In genomic region chr9:136321561-136321960, GRCh38 we compare ENCODE assay signal across 27 cellular contexts. TPM values are rescaled to one million over a fixed set of nuclear protein-coding genes. Genes with fewer than 3 reads are reported as not detected.
DNase-seq lines count a peak whose midpoint lies in the region; ATAC-seq, FAIRE-seq and TF ChIP-seq lines count a peak whose summit lies in the region.
"Had no signal": no experiment of that assay in that cellular context is flagged by ENCODE, and none has a peak within 500 bp of the region (broad histone marks: within the 10 kb centered on the region; RNA-seq: fewer than 3 reads in every experiment).

No MANE protein-coding gene starts in this region.

- no peak overlapping the region for H2BK12ac ChIP-seq in neuronal stem cell (ENCODE audit: low read length)

- H3K4me3 ChIP-seq in left ventricle myocardium inferior (no peak overlapping the region), GM23338 (no peak overlapping the region), K562 (no peak overlapping the region), neuronal stem cell (ENCODE audit: low read length in 2 of 2) (no peak overlapping the region), spleen (no peak overlapping the region)
- H3K4me3 ChIP-seq: A549, GM23248, HAP-1 had no signal

- H3K9ac ChIP-seq in K562 (ENCODE audit: insufficient read depth in 1 of 2, low read depth in 2 of 2, low read length in 2 of 2), result no peak overlapping the region; a peak in 1 of 4 replicates
- H3K9ac ChIP-seq in neuronal stem cell (ENCODE audit: low read depth, low read length, poor library complexity), result no peak overlapping the region
- H3K9ac ChIP-seq: GM23248 had no signal

- peak overlapping the region; percentile 72 for H4K8ac ChIP-seq in neuronal stem cell (ENCODE audit: low read depth, low read length)

- POLR2A ChIA-PET in K562 (lab: Yijun Ruan, JAX), result interaction anchor here (1.4 kb wide), 1 partner anchor 19 kb away, joined by 3 read pairs; no protein-coding TSS in a partner anchor

- intact Hi-C loops in left ventricle myocardium superior (cut with micrococcal nuclease), result no loop called here
- intact Hi-C loops in left ventricle myocardium inferior (cut with micrococcal nuclease), result no loop called here
- intact Hi-C loops in K562 (cut with micrococcal nuclease), result no loop called here
- intact Hi-C loops in spleen (cut with DNase I; ENCODE audit: low total_unique reads), result no loop called here

- TF ChIP-seq POLR2A in K562 (conservative IDR thresholded peaks at IDR 0.05) (no peak), spleen (IDR thresholded peaks at IDR 0.05) (no peak)

- H3K79me2 ChIP-seq in GM23338 (replicated peaks; ENCODE audit: insufficient read depth) (no peaks in the 10 kb centered on the region), K562 (ENCODE audit: control insufficient read depth, insufficient read depth, low read length) (no peaks in the 10 kb centered on the region)

- ATAC-seq in left ventricle myocardium superior, result no peak
- ATAC-seq in GM23338, result no peak
- no peak for ATAC-seq in K562
- ATAC-seq: A549 had no signal

- H4K20me1 ChIP-seq in GM23338 (replicated peaks; ENCODE audit: insufficient read depth) (no peaks in the 10 kb centered on the region), K562 (replicated peaks; ENCODE audit: control insufficient read depth, insufficient read depth, low read length) (no peaks in the 10 kb centered on the region; the same call in none of the 2 replicates)

- TF ChIP-seq EP300 in K562 (IDR thresholded peaks at IDR 0.05; ENCODE audit: low read length), result no peak

- in situ Hi-C loops in K562 (cut with MboI), result no loop called here

- peak; percentile 16 for DNase-seq in left ventricle myocardium superior
- no peak for DNase-seq in left ventricle myocardium inferior
- no peak for DNase-seq in GM23338 (ENCODE audit: low spot score)
- DNase-seq in K562 (ENCODE audit: extremely low read depth in 1 of 4, low spot score in 3 of 4), result no peak
- DNase-seq in neuronal stem cell (ENCODE audit: low spot score), result no peak
- no peak for DNase-seq in NCI-H446 treated with DMSO at 0.1 percent for 48 hours (lab: John Stamatoyannopoulos, UW)
- no peak for DNase-seq in NCI-H1092 treated with DMSO at 0.1 percent for 48 hours (lab: John Stamatoyannopoulos, UW)
- DNase-seq in spleen, result no peak
- DNase-seq: 8988T, ACHN, AML-193, BE2C, C1 segment of cervical spinal cord, Calu3, COR-L47, DMS53, DMS79 treated with DMSO at 0.1 percent for 48 hours, GF-D8, GM23248, HFFc6 had no signal

- WGBS in K562 (ENCODE audit: insufficient coverage, low coverage, missing lambda C conversion rate), result 34% methylated on average over 19 of the region's 19 CpGs
- WGBS in neuronal stem cell (ENCODE audit: extremely low coverage in 2 of 2, insufficient read length in 2 of 2, insufficient replicate concordance in 1 of 2), 2 donors, result no CpG with 5 or more reads among the region's 19 CpGs
- 86 to 96% (median 90%) methylated on average over 10 to 19 of the region's 19 CpGs for WGBS in spleen, 5 donors

- H3F3A ChIP-seq in GM23338 (replicated peaks; ENCODE audit: low read depth), result 0 out of 2 replicates have a peak, but pooled peaks cover 3% of the 10 kb centered on the region

- H3K9me3 ChIP-seq in left ventricle myocardium inferior (replicated peaks) (peaks cover 17% of the 10 kb centered on the region), K562 (replicated peaks; ENCODE audit: control insufficient read depth, insufficient read depth, low read depth, low read length) (no peaks in the 10 kb centered on the region; the same call in 1 of the 2 replicates), neuronal stem cell (replicated peaks in 1 of 2; ENCODE audit: control insufficient read depth in 2 of 2, insufficient read depth in 1 of 2, low read depth in 1 of 2, low read length in 2 of 2) (peaks cover 2 to 5% of the 10 kb centered on the region in 2 donors), spleen (no peaks in the 10 kb centered on the region)
- H3K9me3 ChIP-seq: A549, BE2C, HAP-1 had no signal

- no peak for TF ChIP-seq RAD21 in K562 (CRISPR knock-in tag; conservative IDR thresholded peaks at IDR 0.05 in 1 of 2, IDR thresholded peaks at IDR 0.05 in 1 of 2)

- no TSS peak for BruUV-seq in K562 (replicated peaks; lab: Mats Ljungman, UMichigan)

- no peak overlapping the region for H3K14ac ChIP-seq in neuronal stem cell (ENCODE audit: low read length)

- peaks cover 23% of the 10 kb centered on the region for H3K4me1 ChIP-seq in left ventricle myocardium inferior
- H3K4me1 ChIP-seq in GM23338 (ENCODE audit: insufficient read depth), result peaks cover 7% of the 10 kb centered on the region
- H3K4me1 ChIP-seq in K562 (replicated peaks in 1 of 2; ENCODE audit: control insufficient read depth in 2 of 2, insufficient read depth in 2 of 2, low read length in 2 of 2), result peaks cover 0 to 60% of the 10 kb centered on the region in 2 experiments; a peak in 3 of 5 replicates
- H3K4me1 ChIP-seq in neuronal stem cell (ENCODE audit: control insufficient read depth in 2 of 2, insufficient read depth in 1 of 2, low read depth in 1 of 2, low read length in 2 of 2), result peaks cover 12 to 35% of the 10 kb centered on the region in 2 donors
- H3K4me1 ChIP-seq in spleen, result peaks cover 1 to 34% (median 7%) of the 10 kb centered on the region in 6 donors
- H3K4me1 ChIP-seq: HAP-1 had no signal

- H3K4me1 Mint-ChIP-seq in GM23338, result peaks cover 4% of the 10 kb centered on the region; the same call in 1 of the 3 replicates

- H3K9me3 Mint-ChIP-seq in GM23338, result peaks cover 2% of the 10 kb centered on the region; the same call in 2 of the 3 replicates

- peak overlapping the region; percentile 70 for H3K18ac ChIP-seq in neuronal stem cell (ENCODE audit: low read length)

- H3K23ac ChIP-seq in neuronal stem cell (ENCODE audit: low read depth, low read length, poor library complexity), result peak overlapping the region; percentile 55

- CTCF ChIA-PET in K562 (lab: Yijun Ruan, JAX; ENCODE audit: low intra/inter-chr PET ratio), result no interaction called here

- no peak for FAIRE-seq in K562 (lab: Jason Lieb, UNC)
- FAIRE-seq: A549, GM12891, GM18507, H54 had no signal

- H4K91ac ChIP-seq in neuronal stem cell (ENCODE audit: low read depth, low read length, poor library complexity), result peak overlapping the region; percentile 34

- H3K9me2 ChIP-seq in GM23338 (ENCODE audit: insufficient read depth), result no peaks in the 10 kb centered on the region

- H3K27ac Mint-ChIP-seq in GM23338, result no peak overlapping the region
- H3K27ac Mint-ChIP-seq: CD4-positive, alpha-beta memory T cell; HFFc6 had no signal

- peak overlapping the region; percentile 93 for H2BK5ac ChIP-seq in neuronal stem cell (ENCODE audit: low read length)

- H3K4ac ChIP-seq in neuronal stem cell (ENCODE audit: low read length), result peak overlapping the region; percentile 66

- no peaks in the 10 kb centered on the region for H3K36me3 Mint-ChIP-seq in GM23338 (ENCODE audit: low read depth)
- H3K36me3 Mint-ChIP-seq: CD4-positive, alpha-beta memory T cell had no signal

- peaks cover 2% of the 10 kb centered on the region for H3K79me1 ChIP-seq in neuronal stem cell (ENCODE audit: low read depth, low read length)

- peak overlapping the region; percentile 94 for H2AK5ac ChIP-seq in neuronal stem cell (ENCODE audit: low read depth, low read length)

- H2BK120ac ChIP-seq in neuronal stem cell (ENCODE audit: low read depth, low read length), result peak overlapping the region; percentile 72

- TF ChIP-seq CTCF in left ventricle myocardium inferior (IDR thresholded peaks at IDR 0.05; ENCODE audit: borderline replicate concordance) (no peak), GM23338 (conservative IDR thresholded peaks at IDR 0.05; ENCODE audit: low read depth in 2 of 2) (no peak), K562 (IDR thresholded peaks at IDR 0.05 in 2 of 3, conservative IDR thresholded peaks at IDR 0.05 in 1 of 3; ENCODE audit: insufficient read depth in 2 of 3, low read depth in 1 of 3, low read length in 3 of 3) (no peak), spleen (IDR thresholded peaks at IDR 0.05 in 8 of 11, conservative IDR thresholded peaks at IDR 0.05 in 3 of 11) (no peak)

- H3K27ac ChIP-seq in left ventricle myocardium inferior (replicated peaks), result no peak overlapping the region
- H3K27ac ChIP-seq in GM23338 (ENCODE audit: low read depth), result 0 out of 2 replicates have a peak overlapping the region, but pooled peaks have one; percentile 19
- H3K27ac ChIP-seq in K562 (ENCODE audit: extremely low read depth, low read depth, low read length), result no peak overlapping the region
- no peak overlapping the region for H3K27ac ChIP-seq in neuronal stem cell (replicated peaks; ENCODE audit: low read length)
- H3K27ac ChIP-seq in spleen, result no peak overlapping the region
- H3K27ac ChIP-seq: A549, GM23248 had no signal

- H3K27me3 Mint-ChIP-seq in GM23338 (ENCODE audit: insufficient read depth, low read depth, poor library complexity), result peaks cover 5% of the 10 kb centered on the region
- H3K27me3 Mint-ChIP-seq: CD4-positive, alpha-beta memory T cell had no signal

- no peaks in the 10 kb centered on the region for H3K36me3 ChIP-seq in left ventricle myocardium inferior
- no peaks in the 10 kb centered on the region for H3K36me3 ChIP-seq in GM23338 (ENCODE audit: insufficient read depth)
- no peaks in the 10 kb centered on the region for H3K36me3 ChIP-seq in K562 (ENCODE audit: control insufficient read depth, insufficient read depth, low read length)
- no peaks in the 10 kb centered on the region for H3K36me3 ChIP-seq in neuronal stem cell (replicated peaks in 1 of 2; ENCODE audit: control insufficient read depth in 2 of 2, insufficient read depth in 2 of 2, low read length in 2 of 2)
- H3K36me3 ChIP-seq in spleen, result no peaks in the 10 kb centered on the region
- H3K36me3 ChIP-seq: BE2C, HAP-1 had no signal

- H2BK15ac ChIP-seq in neuronal stem cell (ENCODE audit: low read length), result peak overlapping the region; percentile 96

- H3K4me2 ChIP-seq in GM23338 (no peak overlapping the region), K562 (ENCODE audit: insufficient read depth, low read length) (no peak overlapping the region), neuronal stem cell (ENCODE audit: insufficient read depth, low read length, poor library complexity, severe bottlenecking) (no peak overlapping the region)
- H3K4me2 ChIP-seq: A549 had no signal

- H3K9me1 ChIP-seq in K562 (ENCODE audit: control insufficient read depth, insufficient read depth, low read length), result no peaks in the 10 kb centered on the region

- H2AFZ ChIP-seq in GM23338 (no peak overlapping the region), K562 (ENCODE audit: low read depth, low read length) (no peak overlapping the region), neuronal stem cell (ENCODE audit: low read length) (no peak overlapping the region)
- H2AFZ ChIP-seq: GM23248 had no signal

- no peak overlapping the region for H3K4me3 Mint-ChIP-seq in GM23338
- H3K4me3 Mint-ChIP-seq: CD4-positive, alpha-beta memory T cell; HFFc6 had no signal

- H3K27me3 ChIP-seq in left ventricle myocardium inferior (ENCODE audit: low read depth), result no peaks in the 10 kb centered on the region
- H3K27me3 ChIP-seq in GM23338 (ENCODE audit: insufficient read depth), result no peaks in the 10 kb centered on the region
- H3K27me3 ChIP-seq in K562 (ENCODE audit: control insufficient read depth in 2 of 2, insufficient read depth in 2 of 2, low read length in 2 of 2), result peaks cover 19 to 49% of the 10 kb centered on the region in 2 experiments; a peak in 4 of 5 replicates
- no peaks in the 10 kb centered on the region for H3K27me3 ChIP-seq in neuronal stem cell (ENCODE audit: control insufficient read depth in 3 of 3, insufficient read depth in 3 of 3, low read depth in 1 of 3, low read length in 3 of 3)
- H3K27me3 ChIP-seq in spleen (replicated peaks in 1 of 7), result peaks cover 0 to 22% (median 0%) of the 10 kb centered on the region in 7 donors
- H3K27me3 ChIP-seq: BE2C had no signal

RNA-seq across cellular contexts. Expression of gene GPSM1, which starts 5.8 kb away (rescaled TPM):
- total RNA-seq in left ventricle myocardium superior, result 61.7 TPM
- 69.0 TPM for total RNA-seq in left ventricle myocardium inferior
- total RNA-seq in GM23338 (2014; rRNA removed; shearing (Covaris generic)), result 21.3 and 23.2 TPM in 2 replicates
- 4.8 and 5.6 TPM in 2 replicates for polyA plus RNA-seq in GM23338 (2016; fragmentation: Nextera tagmentation; extraction: Ambion mirVana)
- 13.9 and 58.1 TPM in 2 replicates for total RNA-seq in K562 (2011; cell fraction: chromatin; rRNA removed; ENCODE audit: low replicate concordance)
- 30.3 and 36.2 TPM in 2 replicates for total RNA-seq in K562 (2011; cell fraction: nucleolus; rRNA removed)
- total RNA-seq in K562 (2011; cell fraction: nucleoplasm; rRNA removed), result 16.3 and 19.9 TPM in 2 replicates
- total RNA-seq in K562 (2014; rRNA removed), result 12.7 and 16.0 TPM in 2 replicates
- 0.54 and 0.76 TPM in 2 replicates for total RNA-seq in K562 (2014; rRNA removed; fragmentation: Illumina TruSeq; extraction: Trizol)
- total RNA-seq in K562 (2015; rRNA removed; fragmentation: Illumina TruSeq; extraction: Trizol), result 3.1 and 4.1 TPM in 2 replicates
- 12.4 and 14.2 TPM in 2 replicates for total RNA-seq in K562 (2021)
- 5.4 and 6.7 TPM in 2 replicates for polyA plus RNA-seq in K562 (2011; rRNA removed)
- polyA plus RNA-seq in K562 (2011; cell fraction: cytosol; rRNA removed), result 5.4 and 23.3 TPM in 2 replicates
- polyA plus RNA-seq in K562 (2011; cell fraction: nucleus; rRNA removed), result 21.3 and 47.7 TPM in 2 replicates
- polyA plus RNA-seq in K562 (2012), result 5.3 and 13.8 TPM in 2 replicates
- 1.9 and 5.2 TPM in 2 replicates for polyA plus RNA-seq in K562 (2014; fragmentation: Illumina TruSeq; extraction: Trizol)
- polyA plus RNA-seq in K562 (2014; fragmentation: Nextera tagmentation; extraction: Ambion mirVana), result under 1 TPM; 0.04 to 0.10 TPM
- polyA plus RNA-seq in K562 (2014; rRNA removed), result 9.2 and 10.1 TPM in 2 replicates
- 1.4 and 3.0 TPM in 2 replicates for polyA minus RNA-seq in K562 (2011; rRNA and poly(A)+ RNA removed)
- 7.8 and 9.2 TPM in 2 replicates for polyA minus RNA-seq in K562 (2011; cell fraction: cytosol; rRNA and poly(A)+ RNA removed)
- polyA minus RNA-seq in K562 (2011; cell fraction: nucleus; rRNA and poly(A)+ RNA removed), result 12.7 and 13.3 TPM in 2 replicates
- polyA plus RNA-seq in neuronal stem cell (2013, experiment 1 of 2), result 37.4 TPM
- 37.2 TPM for polyA plus RNA-seq in neuronal stem cell (2013, experiment 2 of 2)
- 10 to 100 TPM in 5 of 7 donors, 1 to 10 TPM in 2; 9.5 to 27.9 (median 14.3) TPM for total RNA-seq in spleen
- 10 to 100 TPM in 1 of 3 donors, 1 to 10 TPM in 2; 4.5 to 20.5 (median 9.3) TPM for polyA plus RNA-seq in spleen

RNA-seq across cellular contexts. Expression of gene CCDC187, which starts 17.7 kb away (rescaled TPM):
- not detected for total RNA-seq in left ventricle myocardium superior
- total RNA-seq in left ventricle myocardium inferior, result not detected
- total RNA-seq in GM23338 (2014; rRNA removed; shearing (Covaris generic)), result 0.14 TPM in 1 of 2 replicates, not detected in the other
- not detected in 2 replicates for polyA plus RNA-seq in GM23338 (2016; fragmentation: Nextera tagmentation; extraction: Ambion mirVana)
- 0.53 TPM in 1 of 2 replicates, not detected in the other for total RNA-seq in K562 (2011; cell fraction: chromatin; rRNA removed; ENCODE audit: low replicate concordance)
- total RNA-seq in K562 (2011; cell fraction: nucleolus; rRNA removed), result 0.13 and 0.33 TPM in 2 replicates
- 0.15 and 0.46 TPM in 2 replicates for total RNA-seq in K562 (2011; cell fraction: nucleoplasm; rRNA removed)
- total RNA-seq in K562 (2014; rRNA removed), result not detected in 2 replicates
- total RNA-seq in K562 (2014; rRNA removed; fragmentation: Illumina TruSeq; extraction: Trizol), result not detected in 2 replicates
- total RNA-seq in K562 (2015; rRNA removed; fragmentation: Illumina TruSeq; extraction: Trizol), result not detected in 2 replicates
- total RNA-seq in K562 (2021), result 0.02 TPM in 1 of 2 replicates, not detected in the other
- polyA plus RNA-seq in K562 (2011; rRNA removed), result not detected in 2 replicates
- 0.07 TPM in 1 of 2 replicates, not detected in the other for polyA plus RNA-seq in K562 (2011; cell fraction: cytosol; rRNA removed)
- 0.01 and 0.40 TPM in 2 replicates for polyA plus RNA-seq in K562 (2011; cell fraction: nucleus; rRNA removed)
- polyA plus RNA-seq in K562 (2012), result 0.04 TPM in 1 of 2 replicates, not detected in the other
- not detected in 2 replicates for polyA plus RNA-seq in K562 (2014; fragmentation: Illumina TruSeq; extraction: Trizol)
- not detected for polyA plus RNA-seq in K562 (2014; fragmentation: Nextera tagmentation; extraction: Ambion mirVana)
- not detected in 2 replicates for polyA plus RNA-seq in K562 (2014; rRNA removed)
- polyA minus RNA-seq in K562 (2011; rRNA and poly(A)+ RNA removed), result not detected in 2 replicates
- polyA minus RNA-seq in K562 (2011; cell fraction: cytosol; rRNA and poly(A)+ RNA removed), result not detected in 2 replicates
- 0.11 and 0.27 TPM in 2 replicates for polyA minus RNA-seq in K562 (2011; cell fraction: nucleus; rRNA and poly(A)+ RNA removed)
- polyA plus RNA-seq in neuronal stem cell (2013, experiment 1 of 2), result 0.08 TPM
- 0.08 TPM for polyA plus RNA-seq in neuronal stem cell (2013, experiment 2 of 2)
- under 1 TPM in 5 of 7 donors, not detected in 2; 0.03 to 0.15 (median 0.10) TPM for total RNA-seq in spleen
- polyA plus RNA-seq in spleen, result under 1 TPM; 0.10 to 0.20 (median 0.13) TPM
- total RNA-seq: CD4-positive, alpha-beta memory T cell; Daoy; GM23248; HFFc6 had no signal
- polyA plus RNA-seq: CD4-positive, alpha-beta memory T cell; GM23248 had no signal

RNA-seq across cellular contexts. Expression of gene DNLZ, which starts 42.0 kb away (rescaled TPM):
- total RNA-seq in left ventricle myocardium superior, result 40.2 TPM
- total RNA-seq in left ventricle myocardium inferior, result 37.6 TPM
- total RNA-seq in GM23338 (2014; rRNA removed; shearing (Covaris generic)), result 21.7 and 53.9 TPM in 2 replicates
- polyA plus RNA-seq in GM23338 (2016; fragmentation: Nextera tagmentation; extraction: Ambion mirVana), result 33.4 and 37.7 TPM in 2 replicates
- total RNA-seq in K562 (2011; cell fraction: chromatin; rRNA removed; ENCODE audit: low replicate concordance), result 3.5 and 12.0 TPM in 2 replicates
- total RNA-seq in K562 (2011; cell fraction: nucleolus; rRNA removed), result 9.3 and 11.7 TPM in 2 replicates
- total RNA-seq in K562 (2011; cell fraction: nucleoplasm; rRNA removed), result 3.4 and 4.8 TPM in 2 replicates
- 44.6 and 56.7 TPM in 2 replicates for total RNA-seq in K562 (2014; rRNA removed)
- 2.2 and 3.4 TPM in 2 replicates for total RNA-seq in K562 (2014; rRNA removed; fragmentation: Illumina TruSeq; extraction: Trizol)
- total RNA-seq in K562 (2015; rRNA removed; fragmentation: Illumina TruSeq; extraction: Trizol), result 10.0 and 10.8 TPM in 2 replicates
- 25.6 and 25.8 TPM in 2 replicates for total RNA-seq in K562 (2021)
- polyA plus RNA-seq in K562 (2011; rRNA removed), result 3.1 and 3.2 TPM in 2 replicates
- polyA plus RNA-seq in K562 (2011; cell fraction: cytosol; rRNA removed), result 7.6 and 27.3 TPM in 2 replicates
- polyA plus RNA-seq in K562 (2011; cell fraction: nucleus; rRNA removed), result 4.2 and 7.4 TPM in 2 replicates
- 8.5 and 15.9 TPM in 2 replicates for polyA plus RNA-seq in K562 (2012)
- polyA plus RNA-seq in K562 (2014; fragmentation: Illumina TruSeq; extraction: Trizol), result 2.2 and 4.2 TPM in 2 replicates
- under 1 TPM; 0.17 to 0.36 TPM for polyA plus RNA-seq in K562 (2014; fragmentation: Nextera tagmentation; extraction: Ambion mirVana)
- 22.1 and 29.8 TPM in 2 replicates for polyA plus RNA-seq in K562 (2014; rRNA removed)
- polyA minus RNA-seq in K562 (2011; rRNA and poly(A)+ RNA removed), result 0.28 TPM in 1 of 2 replicates, not detected in the other
- 2.6 and 3.4 TPM in 2 replicates for polyA minus RNA-seq in K562 (2011; cell fraction: cytosol; rRNA and poly(A)+ RNA removed)
- polyA minus RNA-seq in K562 (2011; cell fraction: nucleus; rRNA and poly(A)+ RNA removed), result 2.9 and 3.6 TPM in 2 replicates
- 6.7 TPM for polyA plus RNA-seq in neuronal stem cell (2013, experiment 1 of 2)
- polyA plus RNA-seq in neuronal stem cell (2013, experiment 2 of 2), result 6.9 TPM
- total RNA-seq in spleen, result 10 to 100 TPM; 15.8 to 29.8 (median 22.7) TPM
- 10 to 100 TPM; 20.5 to 24.0 (median 22.0) TPM for polyA plus RNA-seq in spleen

RNA-seq across cellular contexts. Expression of gene CARD9, which starts 51.9 kb away (rescaled TPM):
- total RNA-seq in left ventricle myocardium superior (0.79 TPM), left ventricle myocardium inferior (1.2 TPM), K562 (2014; rRNA removed) (37.6 and 40.1 TPM in 2 replicates), K562 (2014; rRNA removed; fragmentation: Illumina TruSeq; extraction: Trizol) (3.5 and 3.6 TPM in 2 replicates), K562 (2015; rRNA removed; fragmentation: Illumina TruSeq; extraction: Trizol) (14.6 and 15.8 TPM in 2 replicates), K562 (2021) (35.6 and 42.7 TPM in 2 replicates), spleen (10 to 100 TPM; 11.6 to 25.5 (median 19.5) TPM)
- 0.49 and 1.1 TPM in 2 replicates for total RNA-seq in GM23338 (2014; rRNA removed; shearing (Covaris generic))
- polyA plus RNA-seq in GM23338 (2016; fragmentation: Nextera tagmentation; extraction: Ambion mirVana) (0.63 and 0.92 TPM in 2 replicates), K562 (2011; rRNA removed) (9.7 and 27.8 TPM in 2 replicates), K562 (2014; fragmentation: Illumina TruSeq; extraction: Trizol) (4.7 and 13.2 TPM in 2 replicates), K562 (2014; fragmentation: Nextera tagmentation; extraction: Ambion mirVana) (1 to 10 TPM; 1.7 to 2.0 TPM), K562 (2014; rRNA removed) (40.4 and 53.0 TPM in 2 replicates), spleen (10 to 100 TPM in 2 of 3 donors, 1 to 10 TPM in 1; 5.7 to 17.3 (median 16.1) TPM)
- total RNA-seq in K562 (2011; cell fraction: chromatin; rRNA removed; ENCODE audit: low replicate concordance), result 37.4 and 149 TPM in 2 replicates
- 92.6 and 92.9 TPM in 2 replicates for total RNA-seq in K562 (2011; cell fraction: nucleolus; rRNA removed)
- total RNA-seq in K562 (2011; cell fraction: nucleoplasm; rRNA removed), result 39.7 and 46.5 TPM in 2 replicates
- 10.5 and 13.4 TPM in 2 replicates for polyA plus RNA-seq in K562 (2011; cell fraction: cytosol; rRNA removed)
- polyA plus RNA-seq in K562 (2011; cell fraction: nucleus; rRNA removed), result 231 and 234 TPM in 2 replicates
- polyA plus RNA-seq in K562 (2012), result 21.9 and 61.0 TPM in 2 replicates
- polyA minus RNA-seq in K562 (2011; rRNA and poly(A)+ RNA removed), result 4.8 and 5.0 TPM in 2 replicates
- polyA minus RNA-seq in K562 (2011; cell fraction: cytosol; rRNA and poly(A)+ RNA removed), result 7.2 and 12.8 TPM in 2 replicates
- polyA minus RNA-seq in K562 (2011; cell fraction: nucleus; rRNA and poly(A)+ RNA removed), result 25.8 and 55.4 TPM in 2 replicates
- 0.14 TPM for polyA plus RNA-seq in neuronal stem cell (2013, experiment 1 of 2)
- 0.17 TPM for polyA plus RNA-seq in neuronal stem cell (2013, experiment 2 of 2)
